ENCODE assay signal across 14 cellular contexts in genomic region chr9:112970939-112971338, GRCh38. TPM values are rescaled to one million over a fixed set of nuclear protein-coding genes. Genes with fewer than 3 reads are reported as not detected.
DNase-seq lines count a peak whose midpoint lies in the region; ATAC-seq, FAIRE-seq and TF ChIP-seq lines count a peak whose summit lies in the region.
"Had no signal": no experiment of that assay in that cellular context is flagged by ENCODE, and none has a peak within 500 bp of the region (broad histone marks: within the 10 kb centered on the region; RNA-seq: fewer than 3 reads in every experiment).

No MANE protein-coding gene starts in this region.

- no peak for TF ChIP-seq POLR2A in H54 (IDR thresholded peaks at IDR 0.05; ENCODE audit: low read depth, low read length)

- ATAC-seq in HG03025 (IDR thresholded peaks at IDR 0.05; ENCODE audit: low FRiP score, unreplicated experiment) = no peak
- ATAC-seq in GM19455 (IDR thresholded peaks at IDR 0.05; ENCODE audit: unreplicated experiment) = no peak
- ATAC-seq: left cardiac atrium, natural killer cell had no signal

- FAIRE-seq in HTR-8/SVneo (lab: Jason Lieb, UNC) (no peak), H54 (lab: Jason Lieb, UNC) (no peak)
- FAIRE-seq: frontal cortex, GM19239 had no signal

- DNase-seq in D341Med (ENCODE audit: low spot score) = peak; percentile 32
- peak; percentile 8 for DNase-seq in HTR-8/SVneo (ENCODE audit: insufficient read length, low spot score)
- peak; percentile 37 for DNase-seq in SK-N-DZ (ENCODE audit: low spot score)
- peak; percentile 6 for DNase-seq in hepatic stellate cell (ENCODE audit: low spot score)
- no peak for DNase-seq in activated T-cell treated with anti-CD3 and anti-CD28 coated beads for 4 hours
- DNase-seq in H54 (ENCODE audit: insufficient read length, low spot score) = no peak
- DNase-seq: activated CD4-positive, alpha-beta T cell treated with anti-CD3 and anti-CD28 coated beads, Interleukin-2, amount 50 U/mL, for 4 hours; activated naive CD4-positive, alpha-beta T cell treated with Interleukin-2 at 50 U/mL for 16 hours; left cardiac atrium; natural killer cell had no signal

RNA-seq across cellular contexts. Expression of gene ZNF883, which starts 41.1 kb away (rescaled TPM):
- 6.5 and 8.4 TPM in 2 replicates for polyA plus RNA-seq in SK-N-DZ (2014; cell fraction: cytosol; rRNA removed)
- 4.0 and 7.2 TPM in 2 replicates for polyA plus RNA-seq in SK-N-DZ (2014; cell fraction: nucleus; rRNA removed)

Comparison
In these comparisons a context has a peak if more than half of its experiments do, and no peak if none do; other contexts are left out.
1. DNase-seq: peak in D341Med (single experiment), HTR-8/SVneo (single experiment), SK-N-DZ (single experiment) and hepatic stellate cell (single experiment); none in activated T-cell treated with anti-CD3 and anti-CD28 coated beads for 4 hours (single experiment) and H54 (single experiment).